In the genomic region with DNA sequence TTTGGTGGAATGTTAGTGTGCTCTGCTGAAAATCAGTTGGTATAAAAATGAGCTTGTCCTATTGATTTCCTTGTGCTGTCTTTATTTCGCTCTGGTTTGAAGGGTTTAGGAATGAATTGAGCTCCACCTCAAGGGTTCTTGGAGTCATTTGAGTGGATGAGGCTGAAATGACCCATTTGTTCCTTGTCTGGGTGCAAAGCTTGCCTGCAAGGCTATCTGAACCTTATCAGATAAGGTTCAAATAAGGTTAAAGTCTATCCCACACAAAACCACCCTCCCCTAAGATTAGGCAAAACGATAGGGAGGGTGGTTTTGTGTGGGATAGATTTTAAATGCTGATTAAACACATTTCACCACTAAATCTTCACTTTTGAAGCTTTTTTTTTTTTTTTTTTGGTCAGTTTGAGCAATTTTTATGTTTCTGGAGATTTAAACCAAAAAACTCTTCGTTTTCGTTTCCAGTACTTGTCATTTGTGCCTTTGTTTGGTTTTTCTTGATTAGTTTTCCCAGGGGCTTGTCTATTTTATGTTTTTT, we compare ENCODE assay signal across 23 cellular contexts.
"Had no signal": no experiment of that assay in that cellular context is flagged by ENCODE, and none has a peak within 500 bp of the region (broad histone marks: within the 10 kb centered on the region; RNA-seq: fewer than 3 reads in every experiment).

No MANE protein-coding gene starts in this region.

- H3K36me3 Mint-ChIP-seq: natural killer cell; stimulated activated effector memory CD8-positive, alpha-beta T cell treated with anti-CD3 and anti-CD28 coated beads, Interleukin-12 subunit alpha, Interleukin-12 subunit beta, amount 100 ng/mL, for 72 hours; type B pancreatic cell had no signal

- H3K4me1 Mint-ChIP-seq: natural killer cell; neural crest cell; stimulated activated effector memory CD8-positive, alpha-beta T cell treated with anti-CD3 and anti-CD28 coated beads, Interleukin-12 subunit alpha, Interleukin-12 subunit beta, amount 100 ng/mL, for 72 hours had no signal

- FAIRE-seq: islet of Langerhans, urothelium cell line had no signal

- H3K36me3 ChIP-seq: esophagus muscularis mucosa, gastrocnemius medialis, heart right ventricle, ovary, right atrium auricular region, suprapubic skin, thyroid gland had no signal

- DNase-seq: effector memory CD4-positive, alpha-beta T cell; gastrocnemius medialis; heart right ventricle; hypothalamus; kidney glomerular epithelial cell; mammary epithelial cell; natural killer cell; ovary; stimulated activated CD4-positive, alpha-beta T cell treated with anti-CD3 and anti-CD28 coated beads, Interleukin-4, amount 100 ng/mL, for 1 hour; stimulated activated CD8-positive, alpha-beta memory T cell treated with anti-CD3 and anti-CD28 coated beads, Interleukin-4, amount 100 ng/mL, for 48 hours; stimulated activated naive CD8-positive, alpha-beta T cell treated with anti-CD3 and anti-CD28 coated beads, Interleukin-15, Interleukin-2, amounts not matched to agents 100 U/mL and 50 U/mL, for 24 hours; thyroid gland had no signal

- H3K9me3 Mint-ChIP-seq: type B pancreatic cell had no signal

- H3K27me3 ChIP-seq: esophagus muscularis mucosa, gastrocnemius medialis, heart right ventricle, ovary, right atrium auricular region, suprapubic skin, thyroid gland had no signal

- ATAC-seq: gastrocnemius medialis; heart right ventricle; left lobe of liver; natural killer cell; stimulated activated effector memory CD8-positive, alpha-beta T cell treated with anti-CD3 and anti-CD28 coated beads, Interleukin-12 subunit alpha, Interleukin-12 subunit beta, amount 100 ng/mL, for 72 hours; stimulated activated naive CD8-positive, alpha-beta T cell treated with anti-CD3 and anti-CD28 coated beads, Interleukin-15, Interleukin-2, amounts not matched to agents 100 U/mL and 50 U/mL, for 24 hours had no signal

- H3K4me3 ChIP-seq: esophagus muscularis mucosa, gastrocnemius medialis, heart right ventricle, ovary, right atrium auricular region, smooth muscle cell, suprapubic skin, thyroid gland had no signal

- H3K4me1 ChIP-seq: right atrium auricular region, suprapubic skin, thyroid gland had no signal

- H3K27me3 Mint-ChIP-seq: type B pancreatic cell had no signal

- H3K27ac ChIP-seq: epithelial cell of prostate, esophagus muscularis mucosa, gastrocnemius medialis, heart right ventricle, ovary, right atrium auricular region, suprapubic skin, thyroid gland had no signal

- H3K27ac Mint-ChIP-seq: natural killer cell; stimulated activated effector memory CD8-positive, alpha-beta T cell treated with anti-CD3 and anti-CD28 coated beads, Interleukin-12 subunit alpha, Interleukin-12 subunit beta, amount 100 ng/mL, for 72 hours; type B pancreatic cell had no signal

- H3K9me3 ChIP-seq: gastrocnemius medialis, ovary, right atrium auricular region, suprapubic skin, thyroid gland had no signal

- H3K4me3 Mint-ChIP-seq: natural killer cell; neural crest cell; stimulated activated effector memory CD8-positive, alpha-beta T cell treated with anti-CD3 and anti-CD28 coated beads, Interleukin-12 subunit alpha, Interleukin-12 subunit beta, amount 100 ng/mL, for 72 hours; type B pancreatic cell had no signal
